Comparison of ENCODE assay signal across 9 cellular contexts in the genomic region with DNA sequence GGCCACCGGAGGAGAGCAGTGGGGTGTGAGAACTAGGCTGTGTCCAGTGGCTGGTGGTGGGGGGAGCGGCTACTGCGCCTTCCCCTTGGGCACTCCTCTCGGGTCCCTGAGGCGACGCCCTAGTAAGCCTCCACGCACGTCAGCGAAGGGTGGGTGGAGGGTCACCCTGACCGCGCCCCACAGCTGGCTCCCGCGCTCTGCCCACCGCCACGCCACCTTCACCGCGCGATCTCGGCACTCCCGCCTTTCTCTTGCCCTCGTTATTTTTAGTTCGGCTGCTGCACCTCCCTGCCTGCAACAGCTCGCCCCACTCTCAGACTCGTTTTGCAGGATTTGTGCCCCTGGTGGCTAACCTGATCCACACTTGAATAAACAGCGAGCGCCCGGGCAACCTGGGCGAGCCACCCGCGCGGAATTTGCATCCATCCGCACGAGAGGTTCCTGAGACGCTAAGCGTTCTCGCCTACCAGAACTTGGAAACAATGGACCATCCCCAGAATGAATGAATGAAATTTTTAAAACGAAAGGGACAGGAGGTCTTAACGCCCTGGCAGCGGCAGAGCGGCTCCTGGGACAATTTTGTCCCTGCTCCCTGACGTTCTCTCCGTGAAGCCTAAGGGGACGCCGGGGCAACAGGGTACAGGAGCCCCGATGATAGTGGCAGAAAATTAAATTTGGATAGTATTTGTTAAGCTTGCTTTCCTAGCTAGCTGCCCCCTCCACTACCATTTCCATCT. TPM values are rescaled to one million over a fixed set of nuclear protein-coding genes. Genes with fewer than 3 reads are reported as not detected.
DNase-seq lines count a peak whose midpoint lies in the region; ATAC-seq and TF ChIP-seq lines count a peak whose summit lies in the region.
"Had no signal": no experiment of that assay in that cellular context is flagged by ENCODE, and none has a peak within 500 bp of the region (broad histone marks: within the 10 kb centered on the region; RNA-seq: fewer than 3 reads in every experiment).

No MANE protein-coding gene starts in this region.

- DNase-seq in Right ventricle myocardium inferior (ENCODE audit: missing footprints) = no peak
- no peak for DNase-seq in cardiac septum (ENCODE audit: low spot score)
- DNase-seq in dermis blood vessel endothelial cell = peak; percentile 67
- DNase-seq in lower lobe of right lung = peak; percentile 69
- DNase-seq in aorta = peak; percentile 59 to 82
- no peak for DNase-seq in activated effector memory CD4-positive, alpha-beta T cell treated with Interleukin-2 at 50 U/mL for 16 hours
- DNase-seq: NCI-H1105 had no signal

- H3K9me3 ChIP-seq in lower lobe of right lung = no peaks in the 10 kb centered on the region
- no peaks in the 10 kb centered on the region for H3K9me3 ChIP-seq in aorta (ENCODE audit: control insufficient read depth, low read length)

- peak; percentile 47 for TF ChIP-seq CTCF in lower lobe of right lung (IDR thresholded peaks at IDR 0.05)

- H3K27ac ChIP-seq in lower lobe of right lung (no peak overlapping the region), aorta (ENCODE audit: low read depth in 1 of 2, low read length in 2 of 2) (no peak overlapping the region)

- H3K4me1 ChIP-seq in lower lobe of right lung (peaks cover 14% of the 10 kb centered on the region), aorta (ENCODE audit: control insufficient read depth in 1 of 2, insufficient read depth in 2 of 2, low read length in 2 of 2) (no peaks in the 10 kb centered on the region)

- intact Hi-C loops in Right ventricle myocardium inferior (cut with DNase I) = no loop called here
- intact Hi-C loops in cardiac septum (cut with DNase I) = no loop called here
- intact Hi-C loops in lower lobe of right lung (cut with DNase I) = no loop called here
- intact Hi-C loops in aorta (cut with DNase I) = no loop called here

- H3K4me3 ChIP-seq in lower lobe of right lung (peak overlapping the region; percentile 51), aorta (ENCODE audit: low read length in 2 of 2) (peak overlapping the region; percentile 0 to 34)

- H3K36me3 ChIP-seq in lower lobe of right lung (no peaks in the 10 kb centered on the region), aorta (ENCODE audit: control insufficient read depth in 1 of 2, insufficient read depth in 2 of 2, low read length in 1 of 2) (no peaks in the 10 kb centered on the region)

- ATAC-seq in Right ventricle myocardium inferior (peak; percentile 80), lower lobe of right lung (peak; percentile 90 to 97), aorta (ENCODE audit: low FRiP score) (peak; percentile 78), GM21423 (IDR thresholded peaks at IDR 0.05; ENCODE audit: unreplicated experiment) (no peak), GM21529 (IDR thresholded peaks at IDR 0.05; ENCODE audit: unreplicated experiment) (no peak)

- H3K27me3 ChIP-seq in lower lobe of right lung (ENCODE audit: low read depth) = peaks cover 22% of the 10 kb centered on the region
- no peaks in the 10 kb centered on the region for H3K27me3 ChIP-seq in aorta (ENCODE audit: control insufficient read depth in 1 of 2, insufficient read depth in 2 of 2, low read length in 1 of 2)

- WGBS in aorta, 2 donors = 4 to 5% methylated on average over 45 of the region's 45 CpGs

RNA-seq across cellular contexts. Expression of gene BMP4, which starts 7.0 kb away (rescaled TPM):
- total RNA-seq in Right ventricle myocardium inferior = 6.1 TPM
- total RNA-seq in cardiac septum = 6.9 TPM
- total RNA-seq in dermis blood vessel endothelial cell = 67.3 and 162 TPM in 2 replicates
- 11.5 TPM for total RNA-seq in lower lobe of right lung
- total RNA-seq in aorta = 10 to 100 TPM in 1 of 2 donors, 1 to 10 TPM in 1; 7.8 to 28.5 TPM
- polyA plus RNA-seq in aorta = 10 to 100 TPM in 1 of 2 donors, 1 to 10 TPM in 1; 9.1 to 16.6 TPM

Comparison
In these comparisons a context has a peak if more than half of its experiments do, and no peak if none do; other contexts are left out.
1. ATAC-seq: peak in Right ventricle myocardium inferior (single experiment), lower lobe of right lung (2 of 2) and aorta (single experiment); none in GM21423 (single experiment) and GM21529 (single experiment).
2. DNase-seq: peak in dermis blood vessel endothelial cell (single experiment), lower lobe of right lung (single experiment) and aorta (2 of 2); none in Right ventricle myocardium inferior (single experiment), cardiac septum (single experiment) and activated effector memory CD4-positive, alpha-beta T cell treated with Interleukin-2 at 50 U/mL for 16 hours (single experiment).